ENCODE assay signal across 8 cellular contexts in the genomic region with DNA sequence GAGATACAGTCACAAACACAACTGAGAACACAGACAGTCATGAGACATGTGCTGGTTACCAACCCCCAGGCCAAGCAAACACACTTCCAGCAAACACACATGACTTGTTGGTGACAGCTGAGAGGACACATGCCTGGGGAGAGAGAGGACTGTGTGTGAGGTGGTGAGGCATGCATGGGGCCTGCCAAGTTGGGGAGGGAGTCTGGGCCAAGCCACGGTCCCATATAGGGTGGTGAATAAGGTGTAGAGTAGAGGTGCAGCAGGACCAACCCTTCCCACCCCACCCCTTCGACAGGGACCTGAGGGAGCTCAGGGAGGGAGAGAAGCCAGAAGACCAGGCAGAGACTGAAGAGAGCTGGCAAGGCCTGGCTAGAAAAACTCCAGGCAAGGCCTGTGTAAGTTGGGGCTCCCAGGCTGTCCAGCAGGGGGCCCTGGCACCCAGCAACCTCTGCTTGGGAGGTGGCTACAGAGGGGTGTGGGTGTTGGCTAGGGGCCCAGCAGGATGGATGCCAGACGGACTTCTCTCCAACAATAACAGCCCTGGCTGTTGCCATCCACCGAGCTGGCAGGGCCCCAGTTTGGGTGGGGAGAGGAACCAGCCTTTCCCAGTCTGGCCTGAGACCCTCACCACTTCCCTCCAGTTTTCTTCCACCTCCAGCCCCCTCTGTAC. TPM values are rescaled to one million over a fixed set of nuclear protein-coding genes. Genes with fewer than 3 reads are reported as not detected.
DNase-seq lines count a peak whose midpoint lies in the region; ATAC-seq, FAIRE-seq and TF ChIP-seq lines count a peak whose summit lies in the region.

No MANE protein-coding gene starts in this region.

- peaks cover 2% of the 10 kb centered on the region for H3K36me3 Mint-ChIP-seq in activated CD8-positive, alpha-beta T cell treated with anti-CD3 and anti-CD28 coated beads, Interleukin-2, amount 10 ng/mL, durations not matched to agents 7 days and 5 days (ENCODE audit: low read depth)

- no peaks in the 10 kb centered on the region for H3K36me3 ChIP-seq in endocrine pancreas (ENCODE audit: control insufficient read depth, insufficient read depth, low read length)
- no peaks in the 10 kb centered on the region for H3K36me3 ChIP-seq in mucosa of descending colon (ENCODE audit: low read depth)

- peaks cover 54% of the 10 kb centered on the region for H3K4me1 Mint-ChIP-seq in activated CD8-positive, alpha-beta T cell treated with anti-CD3 and anti-CD28 coated beads, Interleukin-2, amount 10 ng/mL, durations not matched to agents 7 days and 5 days (ENCODE audit: low read depth)

- no peak overlapping the region for H3K4me3 ChIP-seq in endocrine pancreas (ENCODE audit: control insufficient read depth, insufficient read depth, low read length)
- H3K4me3 ChIP-seq in mucosa of descending colon = no peak overlapping the region

- H3K9me3 ChIP-seq in endocrine pancreas (ENCODE audit: control insufficient read depth, low read length) = no peaks in the 10 kb centered on the region
- H3K9me3 ChIP-seq in mucosa of descending colon = no peaks in the 10 kb centered on the region

- TF ChIP-seq CTCF in mucosa of descending colon (IDR thresholded peaks at IDR 0.05) = peak; percentile 71

- POLR2A ChIA-PET in activated CD8-positive, alpha-beta T cell treated with anti-CD3 and anti-CD28 coated beads, Interleukin-2, amount 10 ng/mL, durations not matched to agents 7 days and 5 days (lab: Charles Lee) = interaction anchor here (0.6 to 4.1 kb wide), 3 partner anchors 25 to 602 kb away, joined by 3 to 37 read pairs (median 3); partner anchors contain the start of gene HSP90AB1

- no peaks in the 10 kb centered on the region for H3K27me3 ChIP-seq in endocrine pancreas (ENCODE audit: control insufficient read depth, insufficient read depth, low read length)

- H3K9me3 Mint-ChIP-seq in activated CD8-positive, alpha-beta T cell treated with anti-CD3 and anti-CD28 coated beads, Interleukin-2, amount 10 ng/mL, durations not matched to agents 7 days and 5 days (ENCODE audit: insufficient read depth) = no peaks in the 10 kb centered on the region

- ATAC-seq in HG03460 (IDR thresholded peaks at IDR 0.05; ENCODE audit: unreplicated experiment) (peak; percentile 39), mucosa of descending colon (peak; percentile 81)
- peak; percentile 64 for ATAC-seq in activated CD8-positive, alpha-beta T cell treated with anti-CD3 and anti-CD28 coated beads, Interleukin-2, amount 10 ng/mL, durations not matched to agents 7 days and 5 days

- no peak overlapping the region for H3K4me3 Mint-ChIP-seq in activated CD8-positive, alpha-beta T cell treated with anti-CD3 and anti-CD28 coated beads, Interleukin-2, amount 10 ng/mL, durations not matched to agents 7 days and 5 days

- H3K4me1 ChIP-seq in endocrine pancreas (ENCODE audit: control insufficient read depth, insufficient read depth, low read length) (no peaks in the 10 kb centered on the region), mucosa of descending colon (ENCODE audit: low read depth) (peaks cover 38% of the 10 kb centered on the region)

- H3K27ac Mint-ChIP-seq in activated CD8-positive, alpha-beta T cell treated with anti-CD3 and anti-CD28 coated beads, Interleukin-2, amount 10 ng/mL, durations not matched to agents 7 days and 5 days = peak overlapping the region; percentile 3

- peak overlapping the region; percentile 20 for H3K9ac ChIP-seq in endocrine pancreas (ENCODE audit: control insufficient read depth, insufficient read depth, low read length)

- FAIRE-seq in GM18507 (lab: Jason Lieb, UNC) = peak; percentile 54

- intact Hi-C loops in mucosa of descending colon (cut with DNase I, micrococcal nuclease) = no loop called here

- DNase-seq in A172 (ENCODE audit: low spot score) = peak; percentile 92
- peak; percentile 46 for DNase-seq in GM18507 (ENCODE audit: extremely low spot score, insufficient read length, low read depth)
- peak; percentile 68 to 70 for DNase-seq in NOMO-1 (lab: John Stamatoyannopoulos, UW; ENCODE audit: unreplicated experiment in 2 of 2)
- DNase-seq in activated CD8-positive, alpha-beta T cell treated with anti-CD3 and anti-CD28 coated beads, Interleukin-2, amount 10 ng/mL, durations not matched to agents 7 days and 5 days = peak; percentile 82
- DNase-seq in mucosa of descending colon = peak; percentile 95 to 97 (median 96)
- peak; percentile 52 for DNase-seq in stimulated activated CD8-positive, alpha-beta memory T cell treated with anti-CD3 and anti-CD28 coated beads, Interleukin-4, amount 100 ng/mL, for 24 hours (ENCODE audit: low read depth)

- peaks cover 9% of the 10 kb centered on the region for H3K27me3 Mint-ChIP-seq in activated CD8-positive, alpha-beta T cell treated with anti-CD3 and anti-CD28 coated beads, Interleukin-2, amount 10 ng/mL, durations not matched to agents 7 days and 5 days (ENCODE audit: low read depth)

- CTCF ChIA-PET in activated CD8-positive, alpha-beta T cell treated with anti-CD3 and anti-CD28 coated beads, Interleukin-2, amount 10 ng/mL, durations not matched to agents 7 days and 5 days (lab: Charles Lee) = interaction anchor here (0.6 to 2.0 kb wide), 10 partner anchors 9 to 49 kb away, joined by 3 to 10 read pairs (median 5); partner anchors contain the start of genes HSP90AB1 and SLC35B2

RNA-seq across cellular contexts. Expression of gene SLC29A1, which starts 2.0 kb away (rescaled TPM):
- 24.7 and 26.2 TPM in 2 replicates for total RNA-seq in A172 (2014; rRNA removed; shearing (Covaris generic))
- 10 to 100 TPM; 49.2 to 53.4 TPM for total RNA-seq in activated CD8-positive, alpha-beta T cell treated with anti-CD3 and anti-CD28 coated beads, Interleukin-2, amount 10 ng/mL, durations not matched to agents 7 days and 5 days
- total RNA-seq in mucosa of descending colon = 100 to 1,000 TPM in 1 of 3 donors, 10 to 100 TPM in 2; 12.9 to 140 (median 14.8) TPM

RNA-seq across cellular contexts. Expression of gene MYMX, which starts 4.7 kb away (rescaled TPM):
- total RNA-seq in A172 (2014; rRNA removed; shearing (Covaris generic)) = not detected in 2 replicates
- not detected for total RNA-seq in activated CD8-positive, alpha-beta T cell treated with anti-CD3 and anti-CD28 coated beads, Interleukin-2, amount 10 ng/mL, durations not matched to agents 7 days and 5 days
- total RNA-seq in mucosa of descending colon = under 1 TPM in 1 of 3 donors, not detected in 2; 0.39 TPM

RNA-seq across cellular contexts. Expression of gene HSP90AB1, which starts 25.5 kb away (rescaled TPM):
- total RNA-seq in A172 (2014; rRNA removed; shearing (Covaris generic)) = 2,477 and 2,544 TPM in 2 replicates
- total RNA-seq in activated CD8-positive, alpha-beta T cell treated with anti-CD3 and anti-CD28 coated beads, Interleukin-2, amount 10 ng/mL, durations not matched to agents 7 days and 5 days = 100 to 1,000 TPM; 741 to 755 TPM
- total RNA-seq in mucosa of descending colon = 100 to 1,000 TPM; 322 to 593 (median 399) TPM

RNA-seq across cellular contexts. Expression of gene SLC35B2, which starts 35.9 kb away (rescaled TPM):
- 112 and 137 TPM in 2 replicates for total RNA-seq in A172 (2014; rRNA removed; shearing (Covaris generic))
- total RNA-seq in activated CD8-positive, alpha-beta T cell treated with anti-CD3 and anti-CD28 coated beads, Interleukin-2, amount 10 ng/mL, durations not matched to agents 7 days and 5 days = 10 to 100 TPM; 31.6 to 32.8 TPM
- 10 to 100 TPM; 24.9 to 38.0 (median 31.6) TPM for total RNA-seq in mucosa of descending colon

RNA-seq across cellular contexts. Expression of gene NFKBIE, which starts 43.9 kb away (rescaled TPM):
- 22.4 and 33.4 TPM in 2 replicates for total RNA-seq in A172 (2014; rRNA removed; shearing (Covaris generic))
- 10 to 100 TPM; 14.1 to 16.9 TPM for total RNA-seq in activated CD8-positive, alpha-beta T cell treated with anti-CD3 and anti-CD28 coated beads, Interleukin-2, amount 10 ng/mL, durations not matched to agents 7 days and 5 days
- total RNA-seq in mucosa of descending colon = 10 to 100 TPM in 2 of 3 donors, 1 to 10 TPM in 1; 8.7 to 13.4 (median 10.8) TPM

Comparison
In these comparisons a context has a peak if more than half of its experiments do, and no peak if none do; other contexts are left out.
1. DNase-seq: peak in every context shown above with its lines; median percentile 96 in mucosa of descending colon; 92 in A172; 82 in activated CD8-positive, alpha-beta T cell treated with anti-CD3 and anti-CD28 coated beads, Interleukin-2, amount 10 ng/mL, durations not matched to agents 7 days and 5 days; 69 in NOMO-1; 52 in stimulated activated CD8-positive, alpha-beta memory T cell treated with anti-CD3 and anti-CD28 coated beads, Interleukin-4, amount 100 ng/mL, for 24 hours; 46 in GM18507.